ENCODE assay signal across 8 cellular contexts in the genomic region with DNA sequence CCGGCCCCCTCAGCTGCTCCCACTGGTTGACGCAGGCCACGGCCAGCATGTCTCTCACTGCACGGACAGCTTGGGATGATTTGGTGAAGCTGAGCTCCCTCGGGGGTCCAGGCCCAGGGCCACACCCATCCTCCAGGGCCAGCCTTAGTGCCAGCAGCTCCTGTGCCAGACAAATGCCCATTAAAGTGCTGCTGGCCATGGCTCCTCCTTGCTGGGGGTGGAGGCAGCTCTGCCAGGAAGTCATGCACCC. TPM values are rescaled to one million over a fixed set of nuclear protein-coding genes. Genes with fewer than 3 reads are reported as not detected.
DNase-seq lines count a peak whose midpoint lies in the region; ATAC-seq, FAIRE-seq and TF ChIP-seq lines count a peak whose summit lies in the region.

No MANE protein-coding gene starts in this region.

- no peak for FAIRE-seq in H54 (lab: Jason Lieb, UNC)

- no peaks in the 10 kb centered on the region for H3K9me2 ChIP-seq in SK-N-SH

- H3K27me3 Mint-ChIP-seq in nephron progenitor cell (ENCODE audit: low read depth, poor library complexity): peaks cover 57% of the 10 kb centered on the region

- H3K36me3 ChIP-seq in SK-N-SH (replicated peaks in 1 of 2; ENCODE audit: control insufficient read depth in 1 of 2, insufficient read depth in 2 of 2, low read length in 1 of 2) (no peaks in the 10 kb centered on the region), smooth muscle cell (ENCODE audit: low read depth) (no peaks in the 10 kb centered on the region)

- H3K9me3 ChIP-seq in SK-N-SH: no peaks in the 10 kb centered on the region
- H3K9me3 ChIP-seq in smooth muscle cell (replicated peaks; ENCODE audit: low read depth): no peaks in the 10 kb centered on the region

- H3K9ac ChIP-seq in SK-N-SH: 0 out of 2 replicates have a peak overlapping the region, but pooled peaks have one; percentile 6
- H3K9ac ChIP-seq in smooth muscle cell (ENCODE audit: low read depth): no peak overlapping the region

- H3K4me1 Mint-ChIP-seq in nephron progenitor cell: peaks cover 19% of the 10 kb centered on the region

- H2AFZ ChIP-seq in SK-N-SH (ENCODE audit: low read depth): no peak overlapping the region
- H2AFZ ChIP-seq in smooth muscle cell (ENCODE audit: low read depth): no peak overlapping the region

- no peaks in the 10 kb centered on the region for H3K36me3 Mint-ChIP-seq in nephron progenitor cell (ENCODE audit: low read depth)

- ATAC-seq in HG03097 (IDR thresholded peaks at IDR 0.05; ENCODE audit: low FRiP score, unreplicated experiment) (no peak), HG03196 (IDR thresholded peaks at IDR 0.05; ENCODE audit: unreplicated experiment) (no peak)

- TF ChIP-seq POLR2A in H54 (IDR thresholded peaks at IDR 0.05; ENCODE audit: low read depth, low read length): no peak

- POLR2A ChIA-PET in SK-N-SH (lab: Yijun Ruan, JAX): interaction anchor here (0.6 to 1.6 kb wide), 9 partner anchors 17 to 100 kb away, joined by 3 to 8 read pairs (median 3); a partner anchor contains a TSS

- H3K27ac Mint-ChIP-seq in nephron progenitor cell: no peak overlapping the region

- H3K4me2 ChIP-seq in SK-N-SH: peak overlapping the region; percentile 76
- no peak overlapping the region for H3K4me2 ChIP-seq in smooth muscle cell

- H3K79me2 ChIP-seq in SK-N-SH (ENCODE audit: insufficient read depth) (no peaks in the 10 kb centered on the region), smooth muscle cell (ENCODE audit: low read depth) (no peaks in the 10 kb centered on the region)

- no peak overlapping the region for H3K4me3 ChIP-seq in SK-N-SH (ENCODE audit: low read depth in 2 of 2, low read length in 1 of 2)
- no peak overlapping the region for H3K4me3 ChIP-seq in smooth muscle cell

- 50% methylated on average over 5 of the region's 5 CpGs for WGBS in SK-N-SH (ENCODE audit: low lambda C conversion rate)
- WGBS in smooth muscle cell (ENCODE audit: low lambda C conversion rate): 86% methylated on average over 5 of the region's 5 CpGs

- CTCF ChIA-PET in SK-N-SH (lab: Yijun Ruan, JAX): interaction anchor here (0.7 to 15.4 kb wide), 18 partner anchors 8 to 904 kb away, joined by 3 to 214 read pairs (median 4); a partner anchor contains a TSS

- no peak for TF ChIP-seq EP300 in SK-N-SH (IDR thresholded peaks at IDR 0.05; ENCODE audit: borderline replicate concordance in 1 of 2, low read depth in 1 of 2, low read length in 1 of 2)

- no peak for TF ChIP-seq RAD21 in SK-N-SH (IDR thresholded peaks at IDR 0.05; ENCODE audit: low read length)

- H3K27ac ChIP-seq in SK-N-SH (ENCODE audit: low read depth in 2 of 2, low read length in 1 of 2): peak overlapping the region in 1 of 2 experiments; percentile 87; a peak in 1 of 4 replicates
- peak overlapping the region; percentile 88 for H3K27ac ChIP-seq in smooth muscle cell (ENCODE audit: low read depth)

- H3K4me1 ChIP-seq in SK-N-SH (ENCODE audit: control insufficient read depth in 1 of 2, insufficient read depth in 2 of 2, low read depth in 1 of 2, low read length in 1 of 2) (peaks cover 32 to 36% of the 10 kb centered on the region in 2 experiments; a peak in 3 of 4 replicates), smooth muscle cell (ENCODE audit: low read depth) (peaks cover 11% of the 10 kb centered on the region)

- peak; percentile 84 for DNase-seq in H54 (ENCODE audit: insufficient read length, low spot score)
- DNase-seq in SK-N-SH: peak; percentile 64
- DNase-seq in fibroblast of gingiva (ENCODE audit: low read depth): peak; percentile 67
- DNase-seq in smooth muscle cell (lab: John Stamatoyannopoulos, UW; ENCODE audit: unreplicated experiment): no peak
- DNase-seq in NCI-H526 treated with DMSO at 0.1 percent for 48 hours (lab: John Stamatoyannopoulos, UW): no peak
- DNase-seq in nephron progenitor cell: no peak

- H3K27me3 ChIP-seq in SK-N-SH (ENCODE audit: insufficient read depth) (no peaks in the 10 kb centered on the region), smooth muscle cell (ENCODE audit: low read depth) (no peaks in the 10 kb centered on the region)

- H3K4me3 Mint-ChIP-seq in nephron progenitor cell: no peak overlapping the region

- no peaks in the 10 kb centered on the region for H3K9me3 Mint-ChIP-seq in nephron progenitor cell

- no peak for TF ChIP-seq CTCF in SK-N-SH (IDR thresholded peaks at IDR 0.05)
- TF ChIP-seq CTCF in smooth muscle cell (IDR thresholded peaks at IDR 0.05; ENCODE audit: borderline replicate concordance, insufficient read depth, poor library complexity, severe bottlenecking): no peak
- no peak for TF ChIP-seq CTCF in nephron progenitor cell (IDR thresholded peaks at IDR 0.05)

- H3F3A ChIP-seq in SK-N-SH (replicated peaks; ENCODE audit: insufficient read depth) (peaks cover 33% of the 10 kb centered on the region), smooth muscle cell (ENCODE audit: low read depth) (peaks cover 16% of the 10 kb centered on the region)

- no peaks in the 10 kb centered on the region; the same call in 1 of the 2 replicates for H4K20me1 ChIP-seq in SK-N-SH (ENCODE audit: insufficient read depth)
- H4K20me1 ChIP-seq in smooth muscle cell (ENCODE audit: low read depth): no peaks in the 10 kb centered on the region

TF ChIP-seq in SK-N-SH, 30 proteins besides CTCF, POLR2A, EP300 and RAD21 (continues in another document):
- TF ChIP-seq NRF1 (IDR thresholded peaks at IDR 0.05; ENCODE audit: low read depth, low read length) (no peak), GABPA (IDR thresholded peaks at IDR 0.05; ENCODE audit: low read depth) (no peak), SIN3A (IDR thresholded peaks at IDR 0.05; ENCODE audit: borderline replicate concordance, low read depth, low read length) (no peak), TCF12 (IDR thresholded peaks at IDR 0.05) (0 out of 2 replicates have a peak, but pooled peaks have one; percentile 10), FOXJ3 (CRISPR knock-in tag; IDR thresholded peaks at IDR 0.05) (no peak), MEF2A (IDR thresholded peaks at IDR 0.05; ENCODE audit: borderline replicate concordance, low read depth) (no peak), RCOR1 (IDR thresholded peaks at IDR 0.05; ENCODE audit: low read length) (no peak), ELF1 (IDR thresholded peaks at IDR 0.05) (no peak)
- TF ChIP-seq, protein P1, sequence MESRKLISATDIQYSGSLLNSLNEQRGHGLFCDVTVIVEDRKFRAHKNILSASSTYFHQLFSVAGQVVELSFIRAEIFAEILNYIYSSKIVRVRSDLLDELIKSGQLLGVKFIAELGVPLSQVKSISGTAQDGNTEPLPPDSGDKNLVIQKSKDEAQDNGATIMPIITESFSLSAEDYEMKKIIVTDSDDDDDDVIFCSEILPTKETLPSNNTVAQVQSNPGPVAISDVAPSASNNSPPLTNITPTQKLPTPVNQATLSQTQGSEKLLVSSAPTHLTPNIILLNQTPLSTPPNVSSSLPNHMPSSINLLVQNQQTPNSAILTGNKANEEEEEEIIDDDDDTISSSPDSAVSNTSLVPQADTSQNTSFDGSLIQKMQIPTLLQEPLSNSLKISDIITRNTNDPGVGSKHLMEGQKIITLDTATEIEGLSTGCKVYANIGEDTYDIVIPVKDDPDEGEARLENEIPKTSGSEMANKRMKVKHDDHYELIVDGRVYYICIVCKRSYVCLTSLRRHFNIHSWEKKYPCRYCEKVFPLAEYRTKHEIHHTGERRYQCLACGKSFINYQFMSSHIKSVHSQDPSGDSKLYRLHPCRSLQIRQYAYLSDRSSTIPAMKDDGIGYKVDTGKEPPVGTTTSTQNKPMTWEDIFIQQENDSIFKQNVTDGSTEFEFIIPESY (IDR thresholded peaks at IDR 0.05; ENCODE audit: borderline replicate concordance, low read depth): no peak
- TF ChIP-seq, protein P2, sequence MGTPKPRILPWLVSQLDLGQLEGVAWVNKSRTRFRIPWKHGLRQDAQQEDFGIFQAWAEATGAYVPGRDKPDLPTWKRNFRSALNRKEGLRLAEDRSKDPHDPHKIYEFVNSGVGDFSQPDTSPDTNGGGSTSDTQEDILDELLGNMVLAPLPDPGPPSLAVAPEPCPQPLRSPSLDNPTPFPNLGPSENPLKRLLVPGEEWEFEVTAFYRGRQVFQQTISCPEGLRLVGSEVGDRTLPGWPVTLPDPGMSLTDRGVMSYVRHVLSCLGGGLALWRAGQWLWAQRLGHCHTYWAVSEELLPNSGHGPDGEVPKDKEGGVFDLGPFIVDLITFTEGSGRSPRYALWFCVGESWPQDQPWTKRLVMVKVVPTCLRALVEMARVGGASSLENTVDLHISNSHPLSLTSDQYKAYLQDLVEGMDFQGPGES (IDR thresholded peaks at IDR 0.05; ENCODE audit: low read depth, low read length): no peak
- TF ChIP-seq, protein P3, sequence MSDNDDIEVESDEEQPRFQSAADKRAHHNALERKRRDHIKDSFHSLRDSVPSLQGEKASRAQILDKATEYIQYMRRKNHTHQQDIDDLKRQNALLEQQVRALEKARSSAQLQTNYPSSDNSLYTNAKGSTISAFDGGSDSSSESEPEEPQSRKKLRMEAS (IDR thresholded peaks at IDR 0.05; ENCODE audit: low read depth): 0 out of 2 replicates have a peak, but pooled peaks have one; percentile 18

RNA-seq across cellular contexts. Expression of a gene that starts 2.5 kb away (rescaled TPM):
- polyA plus RNA-seq in SK-N-SH (2012; rRNA removed): 3.1 and 5.1 TPM in 2 replicates
- polyA plus RNA-seq in SK-N-SH (2012; cell fraction: cytosol; rRNA removed): 1.9 and 2.7 TPM in 2 replicates
- polyA plus RNA-seq in SK-N-SH (2012; cell fraction: nucleus; rRNA removed): 6.9 and 7.6 TPM in 2 replicates
- total RNA-seq in smooth muscle cell: 3.8 and 8.7 TPM in 2 replicates
- polyA plus RNA-seq in smooth muscle cell: 16.1 and 31.7 TPM in 2 replicates

RNA-seq across cellular contexts. Expression of a gene that starts 20.7 kb away (rescaled TPM):
- polyA plus RNA-seq in SK-N-SH (2012; rRNA removed): 49.7 and 55.8 TPM in 2 replicates
- polyA plus RNA-seq in SK-N-SH (2012; cell fraction: cytosol; rRNA removed): 31.9 and 42.5 TPM in 2 replicates
- 63.2 and 67.1 TPM in 2 replicates for polyA plus RNA-seq in SK-N-SH (2012; cell fraction: nucleus; rRNA removed)
- total RNA-seq in smooth muscle cell: 26.4 and 27.6 TPM in 2 replicates
- polyA plus RNA-seq in smooth muscle cell: 91.4 and 111 TPM in 2 replicates

RNA-seq across cellular contexts. Expression of a gene that starts 20.9 kb away (rescaled TPM):
- 13.1 and 18.1 TPM in 2 replicates for polyA plus RNA-seq in SK-N-SH (2012; rRNA removed)
- polyA plus RNA-seq in SK-N-SH (2012; cell fraction: cytosol; rRNA removed): 7.7 and 11.7 TPM in 2 replicates
- polyA plus RNA-seq in SK-N-SH (2012; cell fraction: nucleus; rRNA removed): 21.5 and 24.6 TPM in 2 replicates
- total RNA-seq in smooth muscle cell: 9.8 and 13.3 TPM in 2 replicates
- 15.4 and 17.4 TPM in 2 replicates for polyA plus RNA-seq in smooth muscle cell

RNA-seq across cellular contexts. Expression of a gene that starts 28.8 kb away (rescaled TPM):
- polyA plus RNA-seq in SK-N-SH (2012; rRNA removed): 62.5 and 93.9 TPM in 2 replicates
- polyA plus RNA-seq in SK-N-SH (2012; cell fraction: cytosol; rRNA removed): 28.7 and 43.8 TPM in 2 replicates
- polyA plus RNA-seq in SK-N-SH (2012; cell fraction: nucleus; rRNA removed): 321 and 427 TPM in 2 replicates
- total RNA-seq in smooth muscle cell: 32.6 and 48.4 TPM in 2 replicates
- polyA plus RNA-seq in smooth muscle cell: 90.5 and 107 TPM in 2 replicates

RNA-seq across cellular contexts. Expression of a gene that starts 31.7 kb away (rescaled TPM):
- polyA plus RNA-seq in SK-N-SH (2012; rRNA removed) (0.99 and 1.3 TPM in 2 replicates), smooth muscle cell (2.4 and 9.6 TPM in 2 replicates)
- polyA plus RNA-seq in SK-N-SH (2012; cell fraction: cytosol; rRNA removed): 0.41 and 1.2 TPM in 2 replicates
- 6.5 and 8.9 TPM in 2 replicates for polyA plus RNA-seq in SK-N-SH (2012; cell fraction: nucleus; rRNA removed)
- 4.5 TPM in 2 replicates for total RNA-seq in smooth muscle cell

Comparison
In these comparisons a context has a peak if more than half of its experiments do, and no peak if none do; other contexts are left out.
1. DNase-seq: peak in H54 (single experiment), SK-N-SH (single experiment) and fibroblast of gingiva (single experiment); none in smooth muscle cell (single experiment), NCI-H526 treated with DMSO at 0.1 percent for 48 hours (single experiment) and nephron progenitor cell (single experiment).